ENCODE assay signal across 8 cellular contexts in the genomic region with DNA sequence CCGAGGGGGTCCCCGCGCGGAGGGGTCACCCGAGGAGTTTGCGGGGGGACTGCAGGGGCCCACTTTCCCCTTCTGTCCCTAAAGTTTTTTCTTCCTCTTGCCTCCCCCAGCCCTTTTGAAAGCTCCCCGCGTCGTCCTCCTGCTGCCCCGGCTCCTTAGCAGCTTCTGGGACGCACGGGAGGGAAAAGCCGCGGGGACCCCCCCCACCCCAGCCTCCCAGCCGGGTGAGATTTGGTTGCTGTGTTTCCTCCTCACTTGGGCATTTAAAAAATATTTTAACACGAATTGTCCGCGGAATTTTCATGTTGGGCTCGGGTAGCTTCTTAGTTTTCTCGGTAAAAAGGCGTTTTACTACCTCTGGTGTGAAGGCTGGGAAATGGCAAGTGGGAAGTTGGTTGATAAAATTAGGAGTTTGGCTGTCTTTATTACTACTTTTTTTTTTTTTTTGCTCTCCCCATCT. TPM values are rescaled to one million over a fixed set of nuclear protein-coding genes. Genes with fewer than 3 reads are reported as not detected.
DNase-seq lines count a peak whose midpoint lies in the region; ATAC-seq, FAIRE-seq and TF ChIP-seq lines count a peak whose summit lies in the region.

No MANE protein-coding gene starts in this region.

- ATAC-seq in GM21529 (IDR thresholded peaks at IDR 0.05; ENCODE audit: unreplicated experiment), result no peak

- no peak for TF ChIP-seq RAD21 in liver (IDR thresholded peaks at IDR 0.05)

- peak overlapping the region; percentile 79 for H3K4me3 ChIP-seq in OCI-LY3 (ENCODE audit: low read length)
- peak overlapping the region; percentile 92 for H3K4me3 ChIP-seq in bronchial epithelial cell (ENCODE audit: low read depth, low read length)
- peak overlapping the region; percentile 90 to 95 (median 95) for H3K4me3 ChIP-seq in liver (ENCODE audit: low read depth in 1 of 3, low read length in 3 of 3)
- peak overlapping the region; percentile 71 to 97 (median 92) for H3K4me3 ChIP-seq in stomach

- H4K20me1 ChIP-seq in OCI-LY3 (ENCODE audit: insufficient read depth, low read length), result peaks cover 39% of the 10 kb centered on the region

- under 1% methylated on average over 21 of the region's 21 CpGs for WGBS in liver
- 0 to 1% (median 1%) methylated on average over 16 to 21 of the region's 21 CpGs for WGBS in stomach, 5 donors

- H2AFZ ChIP-seq in OCI-LY3 (ENCODE audit: low read depth, low read length), result no peak overlapping the region

- H3K4me2 ChIP-seq in OCI-LY3 (ENCODE audit: low read length), result peak overlapping the region; percentile 78

- H3K9me3 ChIP-seq in OCI-LY3 (ENCODE audit: insufficient read depth, low read length), result no peaks in the 10 kb centered on the region
- no peaks in the 10 kb centered on the region for H3K9me3 ChIP-seq in liver (ENCODE audit: control insufficient read depth in 4 of 4, low read length in 3 of 4)
- H3K9me3 ChIP-seq in stomach, result no peaks in the 10 kb centered on the region

- FAIRE-seq in bronchial epithelial cell (lab: Jason Lieb, UNC), result no peak

- peaks cover 54% of the 10 kb centered on the region for H3K4me1 ChIP-seq in OCI-LY3 (ENCODE audit: low read length)
- H3K4me1 ChIP-seq in liver (ENCODE audit: control insufficient read depth in 4 of 4, insufficient read depth in 4 of 4, low read length in 3 of 4), result peaks cover 2 to 31% (median 18%) of the 10 kb centered on the region in 4 donors
- peaks cover 7 to 56% (median 36%) of the 10 kb centered on the region in 4 donors for H3K4me1 ChIP-seq in stomach

- H3K36me3 ChIP-seq in OCI-LY3 (replicated peaks; ENCODE audit: low read depth, low read length) (peaks cover 29% of the 10 kb centered on the region), bronchial epithelial cell (ENCODE audit: control insufficient read depth, insufficient read depth, low read length) (no peaks in the 10 kb centered on the region), liver (ENCODE audit: control insufficient read depth in 4 of 4, insufficient read depth in 3 of 4, low read depth in 1 of 4, low read length in 3 of 4) (no peaks in the 10 kb centered on the region), stomach (no peaks in the 10 kb centered on the region)

- TF ChIP-seq EP300 in stomach (IDR thresholded peaks at IDR 0.05), result no peak

- DNase-seq in NCI-H345 (lab: John Stamatoyannopoulos, UW) (peak; percentile 38), NCI-H345 treated with DMSO at 0.1 percent for 48 hours (lab: John Stamatoyannopoulos, UW; ENCODE audit: unreplicated experiment) (no peak), bronchial epithelial cell (ENCODE audit: low read depth) (no peak), stomach (no peak), islet precursor cell (no peak)

- intact Hi-C loops in stomach (cut with DNase I; ENCODE audit: low total_unique reads), result loop anchor here (10.0 kb wide), 1 partner anchor 72 kb away; no protein-coding TSS in a partner anchor

- TF ChIP-seq POLR2A in stomach (IDR thresholded peaks at IDR 0.05), result no peak

- H3K9ac ChIP-seq in OCI-LY3 (ENCODE audit: low read length), result peak overlapping the region; percentile 88
- H3K9ac ChIP-seq in liver (ENCODE audit: low read depth in 1 of 2, low read length in 2 of 2), result peak overlapping the region; percentile 64 to 77

- H3K27ac ChIP-seq in OCI-LY3 (ENCODE audit: low read length) (peak overlapping the region; percentile 80), liver (ENCODE audit: low read depth in 1 of 2, low read length in 2 of 2) (peak overlapping the region; percentile 89 to 95), stomach (peak overlapping the region; percentile 91 to 98 (median 96))

- H3K79me2 ChIP-seq in OCI-LY3 (ENCODE audit: low read length), result peaks cover 75% of the 10 kb centered on the region

- TF ChIP-seq CTCF in OCI-LY3 (IDR thresholded peaks at IDR 0.05; ENCODE audit: low read depth, low read length) (no peak), bronchial epithelial cell (IDR thresholded peaks at IDR 0.05; ENCODE audit: insufficient read depth, low read length, severe bottlenecking) (no peak), liver (IDR thresholded peaks at IDR 0.05; ENCODE audit: low read depth, low read length, missing input control) (no peak), stomach (IDR thresholded peaks at IDR 0.05) (no peak)

- no peaks in the 10 kb centered on the region; the same call in 1 of the 2 replicates for H3K27me3 ChIP-seq in OCI-LY3 (ENCODE audit: low read depth, low read length)
- no peaks in the 10 kb centered on the region for H3K27me3 ChIP-seq in bronchial epithelial cell (ENCODE audit: control insufficient read depth, insufficient read depth, low read length)
- H3K27me3 ChIP-seq in liver (ENCODE audit: control insufficient read depth in 4 of 4, insufficient read depth in 4 of 4, low read length in 3 of 4), result no peaks in the 10 kb centered on the region
- no peaks in the 10 kb centered on the region for H3K27me3 ChIP-seq in stomach

TF ChIP-seq in liver, 16 proteins besides CTCF, POLR2A, EP300 and RAD21:
- TF ChIP-seq HNF4A (conservative IDR thresholded peaks at IDR 0.05), result no peak
- no peak for TF ChIP-seq TAF1 (conservative IDR thresholded peaks at IDR 0.05)
- no peak for TF ChIP-seq GABPA (IDR thresholded peaks at IDR 0.05 in 1 of 2, conservative IDR thresholded peaks at IDR 0.05 in 1 of 2)
- TF ChIP-seq HNF4G (IDR thresholded peaks at IDR 0.05), result no peak
- TF ChIP-seq JUND (IDR thresholded peaks at IDR 0.05), result no peak
- no peak for TF ChIP-seq NR2F2 (IDR thresholded peaks at IDR 0.05)
- TF ChIP-seq EGR1 (IDR thresholded peaks at IDR 0.05; ENCODE audit: low read depth in 2 of 2), result no peak
- TF ChIP-seq FOXA2 (IDR thresholded peaks at IDR 0.05), result no peak
- no peak for TF ChIP-seq RXRA (IDR thresholded peaks at IDR 0.05)
- TF ChIP-seq FOXA1 (IDR thresholded peaks at IDR 0.05), result no peak
- TF ChIP-seq, protein P1, sequence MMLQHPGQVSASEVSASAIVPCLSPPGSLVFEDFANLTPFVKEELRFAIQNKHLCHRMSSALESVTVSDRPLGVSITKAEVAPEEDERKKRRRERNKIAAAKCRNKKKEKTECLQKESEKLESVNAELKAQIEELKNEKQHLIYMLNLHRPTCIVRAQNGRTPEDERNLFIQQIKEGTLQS (IDR thresholded peaks at IDR 0.05), result no peak

RNA-seq across cellular contexts. Expression of gene NCOA3, which starts 0.6 kb away (rescaled TPM):
- total RNA-seq in bronchial epithelial cell, result 25.5 and 34.1 TPM in 2 replicates
- total RNA-seq in liver, result 10 to 100 TPM; 12.6 to 18.2 TPM
- polyA plus RNA-seq in liver, result 1 to 10 TPM; 3.8 to 5.2 TPM
- 10 to 100 TPM in 4 of 5 donors, 1 to 10 TPM in 1; 8.7 to 60.8 (median 27.7) TPM for total RNA-seq in stomach
- 1 to 10 TPM; 4.1 to 8.2 (median 4.3) TPM for polyA plus RNA-seq in stomach
